Comparison of ENCODE assay signal across 12 cellular contexts in the genomic region with DNA sequence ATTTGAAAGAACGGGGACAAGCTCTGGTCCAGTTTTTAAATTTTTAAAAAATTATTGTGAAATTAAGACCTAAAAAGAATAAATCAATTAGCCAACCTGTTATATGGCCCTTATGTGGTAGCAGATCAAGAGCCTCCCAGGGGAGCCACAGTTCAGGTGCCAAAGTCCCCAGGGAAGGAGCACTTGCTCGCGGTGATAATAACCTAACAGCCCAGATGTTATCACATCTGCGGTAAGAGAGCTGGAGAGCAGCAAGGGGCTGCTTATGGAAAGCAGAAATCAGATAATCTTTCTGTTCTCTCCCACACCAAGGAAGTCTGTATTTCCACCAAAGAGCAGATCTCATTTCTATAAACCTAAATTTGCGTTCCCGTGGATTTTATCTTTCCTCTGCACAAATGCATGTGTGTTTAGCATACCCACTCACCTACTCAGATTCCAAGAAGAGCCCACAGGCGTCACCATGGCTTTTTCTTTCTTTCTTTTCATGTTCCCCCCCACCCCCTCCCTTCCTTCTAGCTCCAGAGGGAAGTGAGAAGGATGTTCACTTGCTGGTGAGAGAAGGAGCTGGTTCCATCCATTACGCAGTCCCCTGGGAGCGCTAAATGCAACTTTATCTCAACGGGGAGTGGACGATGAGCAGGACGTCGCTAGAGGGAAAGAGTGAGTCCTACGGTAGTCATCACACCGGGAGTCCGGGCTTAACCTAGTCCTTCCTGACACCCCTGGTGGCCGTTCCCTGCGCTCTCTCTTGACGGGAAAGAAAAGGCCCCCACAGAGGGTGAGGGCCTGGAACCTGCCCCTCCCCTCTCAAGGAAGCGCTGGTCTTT. TPM values are rescaled to one million over a fixed set of nuclear protein-coding genes. Genes with fewer than 3 reads are reported as not detected.
DNase-seq lines count a peak whose midpoint lies in the region; ATAC-seq, FAIRE-seq and TF ChIP-seq lines count a peak whose summit lies in the region.
"Had no signal": no experiment of that assay in that cellular context is flagged by ENCODE, and none has a peak within 500 bp of the region (broad histone marks: within the 10 kb centered on the region; RNA-seq: fewer than 3 reads in every experiment).

No MANE protein-coding gene starts in this region.

- H3K9me3 Mint-ChIP-seq in IgD-negative memory B cell, result peaks cover 0 to 15% (median 0%) of the 10 kb centered on the region in 3 donors

- H3K4me1 ChIP-seq in keratinocyte (ENCODE audit: control insufficient read depth, extremely low read depth, insufficient read depth, low read length), result peaks cover 11% of the 10 kb centered on the region
- H3K4me1 ChIP-seq in PC-9 (replicated peaks; ENCODE audit: insufficient read depth), result no peaks in the 10 kb centered on the region

- intact Hi-C loops in PC-9 (cut with micrococcal nuclease; ENCODE audit: unreplicated experiment), result no loop called here

- no peaks in the 10 kb centered on the region for H3F3A ChIP-seq in PC-9 (ENCODE audit: insufficient read depth, low read depth)

- H3K9me1 ChIP-seq in keratinocyte (ENCODE audit: control insufficient read depth, extremely low read depth, insufficient read depth, low read length), result no peaks in the 10 kb centered on the region

- H3K4me1 Mint-ChIP-seq in IgD-negative memory B cell, result peaks cover 23 to 38% (median 29%) of the 10 kb centered on the region in 3 donors

- H3K4me3 ChIP-seq in keratinocyte (ENCODE audit: control insufficient read depth in 2 of 3, extremely low read depth in 1 of 3, insufficient read depth in 2 of 3, low read depth in 1 of 3, low read length in 3 of 3) (no peak overlapping the region), PC-9 (no peak overlapping the region)

- peak; percentile 64 for DNase-seq in ELR (ENCODE audit: low read depth)
- peak; percentile 66 for DNase-seq in OCI-M1 (lab: John Stamatoyannopoulos, UW)
- no peak for DNase-seq in keratinocyte (ENCODE audit: low read depth, low spot score)
- no peak for DNase-seq in stimulated activated CD8-positive, alpha-beta memory T cell treated with anti-CD3 and anti-CD28 coated beads, Interleukin-4, amount 100 ng/mL, for 48 hours
- DNase-seq in NCI-H774 (lab: John Stamatoyannopoulos, UW), result no peak
- no peak for DNase-seq in PC-9
- DNase-seq: caudate nucleus had no signal

- peaks cover 1% of the 10 kb centered on the region for H3K36me3 Mint-ChIP-seq in IgD-negative memory B cell

- H3K27ac ChIP-seq in keratinocyte (ENCODE audit: control insufficient read depth, insufficient read depth, low read length), result no peak overlapping the region
- no peak overlapping the region for H3K27ac ChIP-seq in PC-9

- BruUV-seq in PC-9 (replicated peaks; lab: Mats Ljungman, UMichigan), result no TSS peak

- H4K20me1 ChIP-seq in keratinocyte (ENCODE audit: control insufficient read depth, extremely low read depth, insufficient read depth, low read length) (no peaks in the 10 kb centered on the region), PC-9 (ENCODE audit: insufficient read depth) (no peaks in the 10 kb centered on the region)

- H3K9me2 ChIP-seq in PC-9 (ENCODE audit: insufficient read depth), result no peaks in the 10 kb centered on the region

- dilution Hi-C loops in keratinocyte (cut with MboI; ENCODE audit: extremely low pct_ligation_motif_present, low sequenced_read_pairs), result no loop called here

- H2AFZ ChIP-seq in keratinocyte (ENCODE audit: control insufficient read depth, low read length) (no peak overlapping the region), PC-9 (no peak overlapping the region)

- TF ChIP-seq CTCF in keratinocyte (optimal IDR thresholded peaks at IDR 0.05 in 1 of 3, IDR thresholded peaks at IDR 0.05 in 1 of 3, conservative IDR thresholded peaks at IDR 0.05 in 1 of 3; ENCODE audit: extremely low read depth in 1 of 3, insufficient read depth in 2 of 3, low read length in 3 of 3) (peak in 2 of 3 experiments; percentile 28 to 32), PC-9 (conservative IDR thresholded peaks at IDR 0.05) (no peak)

- ATAC-seq in GM18519 (IDR thresholded peaks at IDR 0.05; ENCODE audit: low FRiP score, unreplicated experiment), result no peak

- H3K9ac ChIP-seq in keratinocyte (ENCODE audit: control insufficient read depth, extremely low read depth, insufficient read depth, low read length), result no peak overlapping the region

- peaks cover 75% of the 10 kb centered on the region for H3K27me3 Mint-ChIP-seq in IgD-negative memory B cell

- H3K27me3 ChIP-seq in keratinocyte (ENCODE audit: control insufficient read depth, extremely low read depth, insufficient read depth, low read length), result peaks cover 97% of the 10 kb centered on the region
- H3K27me3 ChIP-seq in PC-9 (ENCODE audit: insufficient read depth, low read depth), result no peaks in the 10 kb centered on the region

- no peak overlapping the region for H3K4me2 ChIP-seq in keratinocyte (ENCODE audit: control insufficient read depth, extremely low read depth, insufficient read depth, low read depth, low read length)
- no peak overlapping the region for H3K4me2 ChIP-seq in PC-9

- peak overlapping the region; percentile 35 to 98 (median 83) for H3K27ac Mint-ChIP-seq in IgD-negative memory B cell

- POLR2A ChIA-PET in PC-9 (lab: Charles Lee; ENCODE audit: unreplicated experiment), result no interaction called here

- CTCF ChIA-PET in PC-9 (lab: Charles Lee), result no interaction called here

- no peak for FAIRE-seq in keratinocyte (lab: Jason Lieb, UNC)

- H3K4me3 Mint-ChIP-seq in IgD-negative memory B cell, result peak overlapping the region in 2 of 4 donors; percentile 34 to 72

- H3K9me3 ChIP-seq in keratinocyte (ENCODE audit: control insufficient read depth, low read depth, low read length) (no peaks in the 10 kb centered on the region), PC-9 (ENCODE audit: insufficient read depth, low read depth) (no peaks in the 10 kb centered on the region)

- H3K36me3 ChIP-seq in keratinocyte (ENCODE audit: control insufficient read depth in 2 of 2, extremely low read depth in 1 of 2, insufficient read depth in 2 of 2, low read length in 2 of 2) (no peaks in the 10 kb centered on the region), PC-9 (ENCODE audit: low read depth) (no peaks in the 10 kb centered on the region)

- H3K79me2 ChIP-seq in keratinocyte (ENCODE audit: control insufficient read depth, insufficient read depth, low read length), result no peaks in the 10 kb centered on the region
- H3K79me2 ChIP-seq in PC-9 (ENCODE audit: low read depth), result no peaks in the 10 kb centered on the region

RNA-seq across cellular contexts. Expression of gene POU4F1, which starts 1.6 kb away (rescaled TPM):
- polyA plus RNA-seq in IgD-negative memory B cell (not detected), keratinocyte (not detected in 3 replicates)
- polyA plus RNA-seq in keratinocyte (2011; ENCODE audit: low read depth), result not detected
- polyA plus RNA-seq in keratinocyte (2011; cell fraction: cytosol; rRNA removed), result not detected in 2 replicates
- 0.03 TPM in 1 of 2 replicates, not detected in the other for polyA plus RNA-seq in keratinocyte (2011; cell fraction: nucleus; rRNA removed)
- 0.04 TPM in 1 of 2 replicates, not detected in the other for polyA plus RNA-seq in keratinocyte (2012; ENCODE audit: low replicate concordance)
- not detected in 3 replicates for polyA minus RNA-seq in keratinocyte
- polyA minus RNA-seq in keratinocyte (2011; cell fraction: cytosol; rRNA and poly(A)+ RNA removed), result not detected
- polyA minus RNA-seq in keratinocyte (2011; cell fraction: nucleus; rRNA and poly(A)+ RNA removed), result not detected in 2 replicates
- total RNA-seq in PC-9 (2021), result not detected in 2 replicates
- total RNA-seq: fibroblast of villous mesenchyme, G401, ureter had no signal

RNA-seq across cellular contexts. Expression of gene OBI1, which starts 54.0 kb away (rescaled TPM):
- 9.8 TPM for polyA plus RNA-seq in IgD-negative memory B cell
- polyA plus RNA-seq in keratinocyte, result 8.8 to 14.4 TPM (median 8.9 TPM) in 3 replicates
- polyA plus RNA-seq in keratinocyte (2011; ENCODE audit: low read depth), result 8.0 TPM
- polyA plus RNA-seq in keratinocyte (2011; cell fraction: cytosol; rRNA removed), result 4.4 and 8.2 TPM in 2 replicates
- 8.2 and 12.0 TPM in 2 replicates for polyA plus RNA-seq in keratinocyte (2011; cell fraction: nucleus; rRNA removed)
- 5.8 and 10.1 TPM in 2 replicates for polyA plus RNA-seq in keratinocyte (2012; ENCODE audit: low replicate concordance)
- 4.0 to 12.9 TPM (median 6.4 TPM) in 3 replicates for polyA minus RNA-seq in keratinocyte
- polyA minus RNA-seq in keratinocyte (2011; cell fraction: cytosol; rRNA and poly(A)+ RNA removed), result 6.9 TPM
- polyA minus RNA-seq in keratinocyte (2011; cell fraction: nucleus; rRNA and poly(A)+ RNA removed), result 7.8 and 13.9 TPM in 2 replicates
- total RNA-seq in PC-9 (2021), result 9.4 and 11.9 TPM in 2 replicates

Comparison
In these comparisons a context has a peak if more than half of its experiments do, and no peak if none do; other contexts are left out.
1. DNase-seq: peak in ELR (single experiment) and OCI-M1 (single experiment); none in keratinocyte (single experiment), stimulated activated CD8-positive, alpha-beta memory T cell treated with anti-CD3 and anti-CD28 coated beads, Interleukin-4, amount 100 ng/mL, for 48 hours (single experiment), NCI-H774 (single experiment) and PC-9 (0 of 2).